ENCODE assay signal across 1 cellular context in genomic region chr3:127366383-127366782, GRCh38.
TF ChIP-seq lines count a peak whose summit lies in the region.

No MANE protein-coding gene starts in this region.

TF ChIP-seq in HCT116, 20 proteins besides CTCF, POLR2A, EP300 and RAD21:
- no peak for TF ChIP-seq CEBPB (IDR thresholded peaks at IDR 0.05; ENCODE audit: low read depth)
- TF ChIP-seq REST (IDR thresholded peaks at IDR 0.05; ENCODE audit: low read depth), result no peak
- TF ChIP-seq JUND (IDR thresholded peaks at IDR 0.05), result no peak
- no peak for TF ChIP-seq TCF7L2 (IDR thresholded peaks at IDR 0.05; ENCODE audit: borderline replicate concordance, extremely low read depth, insufficient read depth, insufficient read length)
- TF ChIP-seq POLR2AphosphoS5 (IDR thresholded peaks at IDR 0.05; ENCODE audit: low read depth, low read length), result no peak
- no peak for TF ChIP-seq ZNF274 (IDR thresholded peaks at IDR 0.05; ENCODE audit: low read depth, low read length)
- no peak for TF ChIP-seq EGR1 (IDR thresholded peaks at IDR 0.05; ENCODE audit: low read depth)
- TF ChIP-seq EZH2phosphoT487 (IDR thresholded peaks at IDR 0.05; ENCODE audit: borderline replicate concordance), result no peak
- no peak for TF ChIP-seq EZH2 (IDR thresholded peaks at IDR 0.05)
- TF ChIP-seq FOSL1 (IDR thresholded peaks at IDR 0.05; ENCODE audit: low read depth), result no peak
- no peak for TF ChIP-seq YY1 (IDR thresholded peaks at IDR 0.05; ENCODE audit: extremely low read depth, insufficient replicate concordance, low read depth, low read length)
- TF ChIP-seq, protein P1, sequence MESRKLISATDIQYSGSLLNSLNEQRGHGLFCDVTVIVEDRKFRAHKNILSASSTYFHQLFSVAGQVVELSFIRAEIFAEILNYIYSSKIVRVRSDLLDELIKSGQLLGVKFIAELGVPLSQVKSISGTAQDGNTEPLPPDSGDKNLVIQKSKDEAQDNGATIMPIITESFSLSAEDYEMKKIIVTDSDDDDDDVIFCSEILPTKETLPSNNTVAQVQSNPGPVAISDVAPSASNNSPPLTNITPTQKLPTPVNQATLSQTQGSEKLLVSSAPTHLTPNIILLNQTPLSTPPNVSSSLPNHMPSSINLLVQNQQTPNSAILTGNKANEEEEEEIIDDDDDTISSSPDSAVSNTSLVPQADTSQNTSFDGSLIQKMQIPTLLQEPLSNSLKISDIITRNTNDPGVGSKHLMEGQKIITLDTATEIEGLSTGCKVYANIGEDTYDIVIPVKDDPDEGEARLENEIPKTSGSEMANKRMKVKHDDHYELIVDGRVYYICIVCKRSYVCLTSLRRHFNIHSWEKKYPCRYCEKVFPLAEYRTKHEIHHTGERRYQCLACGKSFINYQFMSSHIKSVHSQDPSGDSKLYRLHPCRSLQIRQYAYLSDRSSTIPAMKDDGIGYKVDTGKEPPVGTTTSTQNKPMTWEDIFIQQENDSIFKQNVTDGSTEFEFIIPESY (IDR thresholded peaks at IDR 0.05; ENCODE audit: extremely low read depth, insufficient replicate concordance, low read length), result no peak
